Comparison of ENCODE assay signal across 20 cellular contexts in the genomic region with DNA sequence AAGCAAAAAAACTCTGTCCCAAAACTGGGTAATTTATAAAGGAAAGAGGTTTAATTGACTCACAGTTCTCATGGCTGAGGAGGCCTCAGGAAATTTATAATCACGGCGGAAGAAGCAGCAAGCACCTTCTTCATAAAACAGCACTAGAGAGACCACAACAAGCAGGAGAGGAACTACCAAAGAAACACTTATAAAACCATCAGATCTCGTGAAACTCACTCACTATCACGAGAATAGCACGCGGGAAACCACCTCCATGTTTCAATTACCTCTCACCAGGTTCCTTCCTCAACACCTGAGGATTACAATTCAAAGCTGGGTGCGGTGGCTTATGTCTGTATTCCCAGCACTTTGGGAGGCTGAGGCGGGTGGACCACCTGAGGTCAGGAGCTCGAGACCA. TPM values are rescaled to one million over a fixed set of nuclear protein-coding genes. Genes with fewer than 3 reads are reported as not detected.
DNase-seq lines count a peak whose midpoint lies in the region; ATAC-seq and TF ChIP-seq lines count a peak whose summit lies in the region.
"Had no signal": no experiment of that assay in that cellular context is flagged by ENCODE, and none has a peak within 500 bp of the region (broad histone marks: within the 10 kb centered on the region; RNA-seq: fewer than 3 reads in every experiment).

No MANE protein-coding gene starts in this region.

- H3K27me3 Mint-ChIP-seq in stimulated activated naive CD8-positive, alpha-beta T cell treated with anti-CD3 and anti-CD28 coated beads, Interleukin-15, Interleukin-2, amounts not matched to agents 100 ng/mL and 50 ng/mL, for 24 hours: peaks cover 4% of the 10 kb centered on the region
- H3K27me3 Mint-ChIP-seq in activated CD8-positive, alpha-beta T cell treated with anti-CD3 and anti-CD28 coated beads for 36 hours: peaks cover 3% of the 10 kb centered on the region
- H3K27me3 Mint-ChIP-seq in type B pancreatic cell: peaks cover 16% of the 10 kb centered on the region
- peaks cover 6 to 14% of the 10 kb centered on the region in 2 donors for H3K27me3 Mint-ChIP-seq in stimulated activated naive B cell treated with anti-CD40 and anti-IgM and Interleukin-4, amounts not matched to agents 10 μg/mL and 1 μg/mL and 100 μg/mL, for 72 hours
- H3K27me3 Mint-ChIP-seq: stimulated activated memory B cell treated with anti-CD40 and anti-IgM and Interleukin-4, amounts not matched to agents 10 μg/mL and 1 μg/mL and 100 μg/mL, for 72 hours had no signal

- H3K36me3 Mint-ChIP-seq in stimulated activated naive CD8-positive, alpha-beta T cell treated with anti-CD3 and anti-CD28 coated beads, Interleukin-15, Interleukin-2, amounts not matched to agents 100 ng/mL and 50 ng/mL, for 24 hours (ENCODE audit: low read depth): peaks cover 5% of the 10 kb centered on the region
- H3K36me3 Mint-ChIP-seq in activated CD8-positive, alpha-beta T cell treated with anti-CD3 and anti-CD28 coated beads for 36 hours (ENCODE audit: low read depth): peaks cover 3% of the 10 kb centered on the region
- no peaks in the 10 kb centered on the region for H3K36me3 Mint-ChIP-seq in type B pancreatic cell
- H3K36me3 Mint-ChIP-seq in stimulated activated naive B cell treated with anti-CD40 and anti-IgM and Interleukin-4, amounts not matched to agents 10 μg/mL and 1 μg/mL and 100 μg/mL, for 72 hours: peaks cover 0 to 4% of the 10 kb centered on the region in 2 donors
- H3K36me3 Mint-ChIP-seq: CD14-positive monocyte; stimulated activated memory B cell treated with anti-CD40 and anti-IgM and Interleukin-4, amounts not matched to agents 10 μg/mL and 1 μg/mL and 100 μg/mL, for 72 hours had no signal

- H3K4me3 Mint-ChIP-seq in stimulated activated naive CD8-positive, alpha-beta T cell treated with anti-CD3 and anti-CD28 coated beads, Interleukin-15, Interleukin-2, amounts not matched to agents 100 ng/mL and 50 ng/mL, for 24 hours: peak overlapping the region; percentile 53
- peak overlapping the region; percentile 29 for H3K4me3 Mint-ChIP-seq in activated CD8-positive, alpha-beta T cell treated with anti-CD3 and anti-CD28 coated beads for 36 hours
- peak overlapping the region; percentile 66 for H3K4me3 Mint-ChIP-seq in type B pancreatic cell
- no peak overlapping the region for H3K4me3 Mint-ChIP-seq in stimulated activated naive B cell treated with anti-CD40 and anti-IgM and Interleukin-4, amounts not matched to agents 10 μg/mL and 1 μg/mL and 100 μg/mL, for 72 hours
- H3K4me3 Mint-ChIP-seq: stimulated activated memory B cell treated with anti-CD40 and anti-IgM and Interleukin-4, amounts not matched to agents 10 μg/mL and 1 μg/mL and 100 μg/mL, for 72 hours; T-helper 1 cell treated with Interleukin-12 subunit alpha and Interleukin-12 subunit beta and Interleukin-4 antibody, amounts not matched to agents 30 μg/mL and 1 μg/mL, for 36 hours had no signal

- H3K27ac Mint-ChIP-seq in stimulated activated naive CD8-positive, alpha-beta T cell treated with anti-CD3 and anti-CD28 coated beads, Interleukin-15, Interleukin-2, amounts not matched to agents 100 ng/mL and 50 ng/mL, for 24 hours: no peak overlapping the region
- H3K27ac Mint-ChIP-seq in activated CD8-positive, alpha-beta T cell treated with anti-CD3 and anti-CD28 coated beads for 36 hours: peak overlapping the region; percentile 79
- H3K27ac Mint-ChIP-seq in type B pancreatic cell: no peak overlapping the region
- no peak overlapping the region for H3K27ac Mint-ChIP-seq in stimulated activated naive B cell treated with anti-CD40 and anti-IgM and Interleukin-4, amounts not matched to agents 10 μg/mL and 1 μg/mL and 100 μg/mL, for 72 hours
- H3K27ac Mint-ChIP-seq: CD14-positive monocyte; stimulated activated memory B cell treated with anti-CD40 and anti-IgM and Interleukin-4, amounts not matched to agents 10 μg/mL and 1 μg/mL and 100 μg/mL, for 72 hours; T-helper 1 cell treated with Interleukin-12 subunit alpha and Interleukin-12 subunit beta and Interleukin-4 antibody, amounts not matched to agents 30 μg/mL and 1 μg/mL, for 36 hours had no signal

- peaks cover 39% of the 10 kb centered on the region for H3K4me1 Mint-ChIP-seq in stimulated activated naive CD8-positive, alpha-beta T cell treated with anti-CD3 and anti-CD28 coated beads, Interleukin-15, Interleukin-2, amounts not matched to agents 100 ng/mL and 50 ng/mL, for 24 hours (ENCODE audit: low read depth)
- peaks cover 28% of the 10 kb centered on the region for H3K4me1 Mint-ChIP-seq in activated CD8-positive, alpha-beta T cell treated with anti-CD3 and anti-CD28 coated beads for 36 hours (ENCODE audit: low read depth)
- peaks cover 14% of the 10 kb centered on the region for H3K4me1 Mint-ChIP-seq in type B pancreatic cell (ENCODE audit: unreplicated experiment)
- H3K4me1 Mint-ChIP-seq in stimulated activated naive B cell treated with anti-CD40 and anti-IgM and Interleukin-4, amounts not matched to agents 10 μg/mL and 1 μg/mL and 100 μg/mL, for 72 hours: peaks cover 19% of the 10 kb centered on the region in 2 donors

- DNase-seq in stimulated activated naive CD8-positive, alpha-beta T cell treated with anti-CD3 and anti-CD28 coated beads, Interleukin-15, Interleukin-2, amounts not matched to agents 100 U/mL and 50 U/mL, for 24 hours: no peak
- peak; percentile 61 for DNase-seq in activated CD8-positive, alpha-beta T cell treated with anti-CD3 and anti-CD28 coated beads for 36 hours
- peak; percentile 35 for DNase-seq in central memory CD4-positive, alpha-beta T cell
- DNase-seq in type B pancreatic cell (ENCODE audit: extremely low spot score, unreplicated experiment): no peak
- no peak for DNase-seq in superior temporal gyrus (ENCODE audit: extremely low spot score)
- DNase-seq in stimulated activated naive B cell treated with anti-CD40 and anti-IgM and Interleukin-4, amounts not matched to agents 10 μg/mL and 1 μg/mL and 100 μg/mL, for 72 hours: no peak
- DNase-seq: activated CD8-positive, alpha-beta memory T cell treated with anti-CD3 and anti-CD28 coated beads, Interleukin-2, amount 50 U/mL, for 4 hours; DMS 273 treated with DMSO at 0.1 percent for 48 hours; head of caudate nucleus; NCI-H1092; NCI-H187; NCI-H69; small intestine; stimulated activated CD4-positive, alpha-beta T cell treated with anti-CD3 and anti-CD28 coated beads, Interleukin-2, amount 100 ng/mL, for 48 hours; upper lobe of left lung had no signal

- intact Hi-C loops in activated CD8-positive, alpha-beta T cell treated with anti-CD3 and anti-CD28 coated beads for 36 hours (cut with micrococcal nuclease): no loop called here

- peaks cover 7% of the 10 kb centered on the region for H3K9me3 Mint-ChIP-seq in stimulated activated naive CD8-positive, alpha-beta T cell treated with anti-CD3 and anti-CD28 coated beads, Interleukin-15, Interleukin-2, amounts not matched to agents 100 ng/mL and 50 ng/mL, for 24 hours
- H3K9me3 Mint-ChIP-seq in activated CD8-positive, alpha-beta T cell treated with anti-CD3 and anti-CD28 coated beads for 36 hours: peaks cover 6% of the 10 kb centered on the region
- no peaks in the 10 kb centered on the region for H3K9me3 Mint-ChIP-seq in type B pancreatic cell
- peaks cover 6 to 8% of the 10 kb centered on the region in 2 donors for H3K9me3 Mint-ChIP-seq in stimulated activated naive B cell treated with anti-CD40 and anti-IgM and Interleukin-4, amounts not matched to agents 10 μg/mL and 1 μg/mL and 100 μg/mL, for 72 hours

- POLR2A ChIA-PET in activated CD8-positive, alpha-beta T cell treated with anti-CD3 and anti-CD28 coated beads for 36 hours (lab: Charles Lee): interaction anchor here (0.6 to 1.3 kb wide), 3 partner anchors 45 to 66 kb away, joined by 3 to 5 read pairs (median 4); no protein-coding TSS in a partner anchor

- no peak for ATAC-seq in stimulated activated naive CD8-positive, alpha-beta T cell treated with anti-CD3 and anti-CD28 coated beads, Interleukin-15, Interleukin-2, amounts not matched to agents 100 U/mL and 50 U/mL, for 24 hours
- ATAC-seq in activated CD8-positive, alpha-beta T cell treated with anti-CD3 and anti-CD28 coated beads for 36 hours: peak; percentile 21
- no peak for ATAC-seq in stimulated activated naive B cell treated with anti-CD40 and anti-IgM and Interleukin-4, amounts not matched to agents 10 μg/mL and 1 μg/mL and 100 μg/mL, for 72 hours (replicated peaks)
- no peak for ATAC-seq in GM19467 (IDR thresholded peaks at IDR 0.05; ENCODE audit: unreplicated experiment)
- ATAC-seq: stimulated activated memory B cell treated with anti-CD40 and anti-IgM and Interleukin-4, amounts not matched to agents 10 μg/mL and 1 μg/mL and 100 μg/mL, for 72 hours had no signal

- TF ChIP-seq CTCF in activated CD8-positive, alpha-beta T cell treated with anti-CD3 and anti-CD28 coated beads for 36 hours (IDR thresholded peaks at IDR 0.05): no peak
- no peak for TF ChIP-seq CTCF in type B pancreatic cell (conservative IDR thresholded peaks at IDR 0.05)

- CTCF ChIA-PET in activated CD8-positive, alpha-beta T cell treated with anti-CD3 and anti-CD28 coated beads for 36 hours (lab: Charles Lee): interaction anchor here (0.6 to 1.6 kb wide), 6 partner anchors 9 to 106 kb away, joined by 3 to 5 read pairs (median 4); no protein-coding TSS in a partner anchor

RNA-seq across cellular contexts. Expression of a gene that starts 48.5 kb away (rescaled TPM):
- total RNA-seq in activated CD8-positive, alpha-beta T cell treated with anti-CD3 and anti-CD28 coated beads for 36 hours: 10 to 100 TPM; 72.6 to 75.7 TPM
- total RNA-seq in type B pancreatic cell (ENCODE audit: low replicate concordance): 198 and 209 TPM in 2 replicates

Comparison
In these comparisons a context has a peak if more than half of its experiments do, and no peak if none do; other contexts are left out.
1. H3K4me3 Mint-ChIP-seq: peak in stimulated activated naive CD8-positive, alpha-beta T cell treated with anti-CD3 and anti-CD28 coated beads, Interleukin-15, Interleukin-2, amounts not matched to agents 100 ng/mL and 50 ng/mL, for 24 hours (single experiment), activated CD8-positive, alpha-beta T cell treated with anti-CD3 and anti-CD28 coated beads for 36 hours (single experiment) and type B pancreatic cell (single experiment); none in stimulated activated naive B cell treated with anti-CD40 and anti-IgM and Interleukin-4, amounts not matched to agents 10 μg/mL and 1 μg/mL and 100 μg/mL, for 72 hours (0 of 2).
2. DNase-seq: peak in activated CD8-positive, alpha-beta T cell treated with anti-CD3 and anti-CD28 coated beads for 36 hours (single experiment) and central memory CD4-positive, alpha-beta T cell (single experiment); none in stimulated activated naive CD8-positive, alpha-beta T cell treated with anti-CD3 and anti-CD28 coated beads, Interleukin-15, Interleukin-2, amounts not matched to agents 100 U/mL and 50 U/mL, for 24 hours (single experiment), type B pancreatic cell (single experiment), superior temporal gyrus (single experiment) and stimulated activated naive B cell treated with anti-CD40 and anti-IgM and Interleukin-4, amounts not matched to agents 10 μg/mL and 1 μg/mL and 100 μg/mL, for 72 hours (single experiment).